ENCODE assay signal across 1 cellular context in the genomic region with DNA sequence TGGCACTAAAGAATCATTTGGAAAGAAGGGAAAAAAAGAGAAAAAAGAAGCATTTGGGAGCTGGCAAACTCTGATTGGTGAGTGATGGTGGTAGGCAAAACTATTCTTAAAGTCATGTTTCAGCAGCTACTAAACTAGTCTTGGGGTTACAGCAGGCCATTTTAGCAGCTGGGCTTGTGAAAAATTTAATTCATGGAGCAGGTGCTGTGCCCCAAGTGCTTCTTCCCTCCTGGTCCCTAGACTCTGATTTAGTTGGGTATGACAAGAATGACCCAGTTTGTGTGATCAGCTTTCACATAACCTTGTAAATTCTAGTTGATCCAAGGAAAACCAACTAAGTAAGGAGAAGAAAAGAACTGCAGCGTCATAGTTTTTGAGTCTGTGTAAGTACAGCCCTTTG.
TF ChIP-seq lines count a peak whose summit lies in the region.

No MANE protein-coding gene starts in this region.

TF ChIP-seq in GM23338, 12 proteins besides CTCF, POLR2A, EP300 and RAD21:
- TF ChIP-seq, protein P1, sequence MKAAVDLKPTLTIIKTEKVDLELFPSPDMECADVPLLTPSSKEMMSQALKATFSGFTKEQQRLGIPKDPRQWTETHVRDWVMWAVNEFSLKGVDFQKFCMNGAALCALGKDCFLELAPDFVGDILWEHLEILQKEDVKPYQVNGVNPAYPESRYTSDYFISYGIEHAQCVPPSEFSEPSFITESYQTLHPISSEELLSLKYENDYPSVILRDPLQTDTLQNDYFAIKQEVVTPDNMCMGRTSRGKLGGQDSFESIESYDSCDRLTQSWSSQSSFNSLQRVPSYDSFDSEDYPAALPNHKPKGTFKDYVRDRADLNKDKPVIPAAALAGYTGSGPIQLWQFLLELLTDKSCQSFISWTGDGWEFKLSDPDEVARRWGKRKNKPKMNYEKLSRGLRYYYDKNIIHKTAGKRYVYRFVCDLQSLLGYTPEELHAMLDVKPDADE (IDR thresholded peaks at IDR 0.05): no peak
- TF ChIP-seq NANOG (IDR thresholded peaks at IDR 0.05; ENCODE audit: borderline replicate concordance): no peak
- no peak for TF ChIP-seq ZNF462 (CRISPR knock-in tag; IDR thresholded peaks at IDR 0.05)
- TF ChIP-seq STAT1 (IDR thresholded peaks at IDR 0.05; ENCODE audit: unreplicated experiment): no peak
- TF ChIP-seq EZH2phosphoT487 (IDR thresholded peaks at IDR 0.05; ENCODE audit: unreplicated experiment): no peak
- no peak for TF ChIP-seq ZNF331 (CRISPR knock-in tag; IDR thresholded peaks at IDR 0.05; ENCODE audit: low read depth)
- no peak for TF ChIP-seq JUNB (IDR thresholded peaks at IDR 0.05; ENCODE audit: unreplicated experiment)
- TF ChIP-seq ZNF114 (CRISPR knock-in tag; IDR thresholded peaks at IDR 0.05): no peak
